In the genomic region with DNA sequence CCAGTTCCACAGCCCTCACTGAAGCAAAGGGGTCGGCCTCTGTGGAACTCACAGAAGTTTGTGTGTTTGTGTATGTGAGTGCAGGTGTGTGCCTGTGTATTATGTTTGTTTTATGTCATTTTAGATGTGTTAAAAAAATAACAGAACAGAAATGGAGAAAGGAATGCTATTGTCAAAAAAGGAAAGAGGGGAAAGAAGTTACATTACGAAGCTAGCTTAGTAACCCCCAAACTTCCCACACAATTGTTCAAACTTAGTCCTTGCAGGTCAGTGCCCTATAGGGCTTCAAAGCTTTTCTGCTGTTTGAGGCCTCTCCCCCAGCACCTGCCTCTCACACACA, we compare ENCODE assay signal across 2 cellular contexts.
TF ChIP-seq lines count a peak whose summit lies in the region.

No MANE protein-coding gene starts in this region.

TF ChIP-seq in GM23338, 12 proteins besides CTCF, POLR2A, EP300 and RAD21:
- no peak for TF ChIP-seq EZH2phosphoT487 (IDR thresholded peaks at IDR 0.05; ENCODE audit: unreplicated experiment)
- TF ChIP-seq EZH2 (IDR thresholded peaks at IDR 0.05; ENCODE audit: low read depth, unreplicated experiment): no peak
- TF ChIP-seq STAT1 (IDR thresholded peaks at IDR 0.05; ENCODE audit: unreplicated experiment): no peak
- TF ChIP-seq ZNF331 (CRISPR knock-in tag; IDR thresholded peaks at IDR 0.05; ENCODE audit: low read depth): no peak
- TF ChIP-seq, protein P1, sequence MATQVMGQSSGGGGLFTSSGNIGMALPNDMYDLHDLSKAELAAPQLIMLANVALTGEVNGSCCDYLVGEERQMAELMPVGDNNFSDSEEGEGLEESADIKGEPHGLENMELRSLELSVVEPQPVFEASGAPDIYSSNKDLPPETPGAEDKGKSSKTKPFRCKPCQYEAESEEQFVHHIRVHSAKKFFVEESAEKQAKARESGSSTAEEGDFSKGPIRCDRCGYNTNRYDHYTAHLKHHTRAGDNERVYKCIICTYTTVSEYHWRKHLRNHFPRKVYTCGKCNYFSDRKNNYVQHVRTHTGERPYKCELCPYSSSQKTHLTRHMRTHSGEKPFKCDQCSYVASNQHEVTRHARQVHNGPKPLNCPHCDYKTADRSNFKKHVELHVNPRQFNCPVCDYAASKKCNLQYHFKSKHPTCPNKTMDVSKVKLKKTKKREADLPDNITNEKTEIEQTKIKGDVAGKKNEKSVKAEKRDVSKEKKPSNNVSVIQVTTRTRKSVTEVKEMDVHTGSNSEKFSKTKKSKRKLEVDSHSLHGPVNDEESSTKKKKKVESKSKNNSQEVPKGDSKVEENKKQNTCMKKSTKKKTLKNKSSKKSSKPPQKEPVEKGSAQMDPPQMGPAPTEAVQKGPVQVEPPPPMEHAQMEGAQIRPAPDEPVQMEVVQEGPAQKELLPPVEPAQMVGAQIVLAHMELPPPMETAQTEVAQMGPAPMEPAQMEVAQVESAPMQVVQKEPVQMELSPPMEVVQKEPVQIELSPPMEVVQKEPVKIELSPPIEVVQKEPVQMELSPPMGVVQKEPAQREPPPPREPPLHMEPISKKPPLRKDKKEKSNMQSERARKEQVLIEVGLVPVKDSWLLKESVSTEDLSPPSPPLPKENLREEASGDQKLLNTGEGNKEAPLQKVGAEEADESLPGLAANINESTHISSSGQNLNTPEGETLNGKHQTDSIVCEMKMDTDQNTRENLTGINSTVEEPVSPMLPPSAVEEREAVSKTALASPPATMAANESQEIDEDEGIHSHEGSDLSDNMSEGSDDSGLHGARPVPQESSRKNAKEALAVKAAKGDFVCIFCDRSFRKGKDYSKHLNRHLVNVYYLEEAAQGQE (IDR thresholded peaks at IDR 0.05; ENCODE audit: unreplicated experiment): no peak

TF ChIP-seq in endothelial cell of umbilical vein, 7 proteins besides CTCF, POLR2A, EP300 and RAD21:
- TF ChIP-seq POLR2AphosphoS5 (IDR thresholded peaks at IDR 0.05; ENCODE audit: insufficient read depth, low read depth, low read length) (no peak), GATA2 (IDR thresholded peaks at IDR 0.05; ENCODE audit: insufficient read depth, insufficient read length, low read depth, low read length) (no peak)
TF ChIP-seq in endothelial cell of umbilical vein: peak in this region for 0.
